Comparison of ENCODE assay signal across 18 cellular contexts in the genomic region with DNA sequence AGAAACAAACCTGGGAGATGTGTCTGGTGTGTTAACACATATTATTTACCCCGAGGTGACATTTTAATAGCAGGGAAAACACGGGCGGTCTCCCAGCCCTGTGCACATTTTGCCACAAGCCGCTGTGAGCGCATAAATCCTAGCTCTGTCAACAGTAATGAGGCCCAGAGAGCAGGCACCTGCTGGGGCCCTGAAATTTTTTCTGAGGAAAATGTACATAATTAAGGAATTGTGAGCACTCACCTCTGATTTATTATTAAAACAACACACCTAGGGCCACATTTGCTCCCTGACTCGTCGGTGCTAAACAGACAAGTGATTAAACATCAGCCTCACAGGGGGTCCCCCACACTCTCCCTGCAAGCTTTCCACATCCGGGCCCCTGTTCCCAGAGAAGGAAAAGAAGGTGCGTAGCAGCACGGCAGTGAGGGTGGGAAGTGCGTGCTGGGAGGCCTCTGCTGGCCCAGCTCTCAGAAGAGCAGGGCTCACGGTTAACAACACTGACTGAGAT.
"Had no signal": no experiment of that assay in that cellular context is flagged by ENCODE, and none has a peak within 500 bp of the region (broad histone marks: within the 10 kb centered on the region; RNA-seq: fewer than 3 reads in every experiment).

No MANE protein-coding gene starts in this region.

- H3K27me3 ChIP-seq: neural progenitor cell had no signal

- ATAC-seq: activated CD8-positive, alpha-beta T cell treated with anti-CD3 and anti-CD28 coated beads, Interleukin-2, amount 10 ng/mL, durations not matched to agents 7 days and 5 days; effector memory CD8-positive, alpha-beta T cell; left ventricle myocardium superior; psoas muscle; sciatic nerve; stimulated activated memory B cell treated with anti-CD40 and anti-IgM and Interleukin-4, amounts not matched to agents 10 μg/mL and 1 μg/mL and 100 μg/mL, for 72 hours had no signal

- H3K9me3 ChIP-seq: psoas muscle had no signal

- H3K4me3 ChIP-seq: neural progenitor cell, psoas muscle, smooth muscle cell had no signal

- DNase-seq: activated CD4-positive, alpha-beta T cell treated with anti-CD3 and anti-CD28 coated beads, Interleukin-2, amount 10 ng/mL, durations not matched to agents 7 days and 5 days; activated CD4-positive, CD25-positive, alpha-beta regulatory T cell; activated CD8-positive, alpha-beta T cell treated with anti-CD3 and anti-CD28 coated beads, Interleukin-2, amount 10 ng/mL, durations not matched to agents 7 days and 5 days; activated naive CD4-positive, alpha-beta T cell treated with Interleukin-2 at 50 U/mL for 16 hours; activated naive CD8-positive, alpha-beta T cell treated with anti-CD3 and anti-CD28 coated beads, Interleukin-2, amount 10 ng/mL, durations not matched to agents 7 days and 5 days; activated T-cell treated with anti-CD3 and anti-CD28 coated beads, Interleukin-2, amount 50 U/mL, for 24 hours; caudate nucleus; effector memory CD8-positive, alpha-beta T cell; immature natural killer cell; kidney glomerular epithelial cell; left ventricle myocardium superior; psoas muscle; stimulated activated CD4-positive, alpha-beta T cell treated with anti-CD3 and anti-CD28 coated beads, Interleukin-4, amount 100 ng/mL, for 24 hours; T1000 had no signal

- H3K36me3 ChIP-seq: neural progenitor cell had no signal

- H3K4me1 ChIP-seq: psoas muscle had no signal

- H3K27ac ChIP-seq: neural progenitor cell, psoas muscle had no signal
